In genomic region chr1:103273106-103273505, GRCh38 we compare ENCODE assay signal across 21 cellular contexts.
"Had no signal": no experiment of that assay in that cellular context is flagged by ENCODE, and none has a peak within 500 bp of the region (broad histone marks: within the 10 kb centered on the region; RNA-seq: fewer than 3 reads in every experiment).

No MANE protein-coding gene starts in this region.

- ATAC-seq: natural killer cell; right lobe of liver; stimulated activated naive B cell treated with anti-CD40 and anti-IgM and Interleukin-4, amounts not matched to agents 10 μg/mL and 1 μg/mL and 100 μg/mL, for 72 hours; stimulated activated naive CD8-positive, alpha-beta T cell treated with anti-CD3 and anti-CD28 coated beads, Interleukin-15, Interleukin-2, amounts not matched to agents 100 U/mL and 50 U/mL, for 24 hours had no signal

- H3K27me3 Mint-ChIP-seq: memory B cell; naive B cell; progenitor cell of endocrine pancreas; stimulated activated naive B cell treated with anti-CD40 and anti-IgM and Interleukin-4, amounts not matched to agents 10 μg/mL and 1 μg/mL and 100 μg/mL, for 72 hours had no signal

- H3K4me1 ChIP-seq: left ventricle myocardium inferior, right atrium auricular region, right lobe of liver, stomach, testis, thyroid gland, transverse colon, upper lobe of left lung, vagina had no signal

- H3K27me3 ChIP-seq: hepatocyte, ovary, right atrium auricular region, right lobe of liver, stomach, testis, thyroid gland, transverse colon, upper lobe of left lung, vagina had no signal

- H3K36me3 ChIP-seq: left ventricle myocardium inferior, ovary, right atrium auricular region, right lobe of liver, stomach, thyroid gland, transverse colon, upper lobe of left lung, vagina had no signal

- H3K36me3 Mint-ChIP-seq: memory B cell; natural killer cell; stimulated activated naive B cell treated with anti-CD40 and anti-IgM and Interleukin-4, amounts not matched to agents 10 μg/mL and 1 μg/mL and 100 μg/mL, for 72 hours had no signal

- H3K4me3 Mint-ChIP-seq: memory B cell; naive B cell; natural killer cell; stimulated activated naive B cell treated with anti-CD40 and anti-IgM and Interleukin-4, amounts not matched to agents 10 μg/mL and 1 μg/mL and 100 μg/mL, for 72 hours had no signal

- H3K27ac ChIP-seq: hepatocyte, left ventricle myocardium inferior, ovary, right atrium auricular region, right lobe of liver, stomach, testis, thyroid gland, transverse colon, upper lobe of left lung, vagina had no signal

- H3K4me1 Mint-ChIP-seq: memory B cell; naive B cell; natural killer cell; stimulated activated naive B cell treated with anti-CD40 and anti-IgM and Interleukin-4, amounts not matched to agents 10 μg/mL and 1 μg/mL and 100 μg/mL, for 72 hours had no signal

- H3K4me3 ChIP-seq: hepatocyte, left ventricle myocardium inferior, ovary, right atrium auricular region, right lobe of liver, smooth muscle cell, stomach, testis, thyroid gland, transverse colon, upper lobe of left lung, vagina had no signal

- H3K79me2 ChIP-seq: hepatocyte had no signal

- H3K9me3 ChIP-seq: ovary, right atrium auricular region, right lobe of liver, stomach, testis, thyroid gland, transverse colon, upper lobe of left lung, vagina had no signal

- H3K4me2 ChIP-seq: hepatocyte, smooth muscle cell had no signal

- DNase-seq: islet precursor cell; left ventricle myocardium inferior; naive B cell; natural killer cell; ovary; right lobe of liver; stimulated activated CD4-positive, alpha-beta T cell treated with anti-CD3 and anti-CD28 coated beads, Interleukin-1b, Interleukin-23, amount 100 ng/mL, for 48 hours; stimulated activated CD4-positive, alpha-beta T cell treated with anti-CD3 and anti-CD28 coated beads, Interleukin-4, amount 100 ng/mL, for 1 hour; stimulated activated naive B cell treated with anti-CD40 and anti-IgM and Interleukin-4, amounts not matched to agents 10 μg/mL and 1 μg/mL and 100 μg/mL, for 72 hours; stimulated activated naive CD8-positive, alpha-beta T cell treated with anti-CD3 and anti-CD28 coated beads, Interleukin-15, Interleukin-2, amounts not matched to agents 100 U/mL and 50 U/mL, for 24 hours; stomach; testis; thyroid gland; transverse colon; upper lobe of left lung had no signal

- H3K27ac Mint-ChIP-seq: memory B cell; natural killer cell; progenitor cell of endocrine pancreas; stimulated activated naive B cell treated with anti-CD40 and anti-IgM and Interleukin-4, amounts not matched to agents 10 μg/mL and 1 μg/mL and 100 μg/mL, for 72 hours had no signal

- H2AFZ ChIP-seq: hepatocyte had no signal
